ENCODE assay signal across 28 cellular contexts in the genomic region with DNA sequence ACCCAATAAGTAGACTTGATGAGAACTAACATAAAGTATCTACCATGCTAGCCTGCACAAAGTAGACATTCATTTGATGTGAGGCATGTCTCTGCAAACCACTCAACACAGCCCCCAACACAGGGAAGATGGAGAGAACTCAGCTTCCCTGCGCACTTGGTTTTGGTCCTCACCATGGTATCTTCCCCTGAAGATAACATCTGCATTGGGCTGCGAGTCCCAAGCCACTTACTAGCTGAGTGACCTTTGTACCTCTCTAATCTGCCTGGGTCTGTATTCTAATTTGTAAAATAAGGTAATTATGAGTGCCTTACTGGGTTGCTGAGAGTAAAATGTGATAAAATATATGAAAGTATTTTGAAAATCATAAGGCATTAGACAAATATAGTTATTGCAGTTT.
"Had no signal": no experiment of that assay in that cellular context is flagged by ENCODE, and none has a peak within 500 bp of the region (broad histone marks: within the 10 kb centered on the region; RNA-seq: fewer than 3 reads in every experiment).

No MANE protein-coding gene starts in this region.

- H3K4me3 Mint-ChIP-seq: activated B cell treated with CpG ODN at 0.5 μM for 24 hours; activated CD4-positive, alpha-beta memory T cell treated with anti-CD3 and anti-CD28 coated beads for 36 hours; activated CD4-positive, alpha-beta T cell treated with anti-CD3 and anti-CD28 coated beads, Interleukin-2, amount 10 ng/mL, durations not matched to agents 24 days and 14 days; activated naive CD4-positive, alpha-beta T cell treated with anti-CD3 and anti-CD28 coated beads, Interleukin-2, amount 10 ng/mL, durations not matched to agents 7 days and 5 days; activated naive CD8-positive, alpha-beta T cell treated with anti-CD3 and anti-CD28 coated beads for 36 hours; activated T-cell treated with anti-CD3 and anti-CD28 coated beads, Interleukin-2, amount 50 U/mL, for 4 hours; T-helper 1 cell treated with Interleukin-12 subunit alpha and Interleukin-12 subunit beta and Interleukin-4 antibody, amounts not matched to agents 30 μg/mL and 1 μg/mL, for 36 hours had no signal

- H3K36me3 ChIP-seq: cardiac muscle cell had no signal

- H3K27me3 Mint-ChIP-seq: activated B cell treated with CpG ODN at 0.5 μM for 24 hours; activated CD4-positive, alpha-beta memory T cell treated with anti-CD3 and anti-CD28 coated beads for 36 hours; activated CD4-positive, alpha-beta T cell treated with anti-CD3 and anti-CD28 coated beads, Interleukin-2, amount 10 ng/mL, durations not matched to agents 24 days and 14 days; activated naive CD4-positive, alpha-beta T cell treated with anti-CD3 and anti-CD28 coated beads, Interleukin-2, amount 10 ng/mL, durations not matched to agents 7 days and 5 days; activated naive CD8-positive, alpha-beta T cell treated with anti-CD3 and anti-CD28 coated beads for 36 hours had no signal

- H3K27ac Mint-ChIP-seq: activated B cell treated with CpG ODN at 0.5 μM for 24 hours; activated CD4-positive, alpha-beta memory T cell treated with anti-CD3 and anti-CD28 coated beads for 36 hours; activated CD4-positive, alpha-beta T cell treated with anti-CD3 and anti-CD28 coated beads, Interleukin-2, amount 10 ng/mL, durations not matched to agents 24 days and 14 days; activated naive CD4-positive, alpha-beta T cell treated with anti-CD3 and anti-CD28 coated beads, Interleukin-2, amount 10 ng/mL, durations not matched to agents 7 days and 5 days; activated naive CD8-positive, alpha-beta T cell treated with anti-CD3 and anti-CD28 coated beads for 36 hours; T-helper 1 cell treated with Interleukin-12 subunit alpha and Interleukin-12 subunit beta and Interleukin-4 antibody, amounts not matched to agents 30 μg/mL and 1 μg/mL, for 36 hours had no signal

- H3K27me3 ChIP-seq: brain microvascular endothelial cell, cardiac muscle cell had no signal

- H3K9me3 Mint-ChIP-seq: activated B cell treated with CpG ODN at 0.5 μM for 24 hours; activated CD4-positive, alpha-beta memory T cell treated with anti-CD3 and anti-CD28 coated beads for 36 hours; activated CD4-positive, alpha-beta T cell treated with anti-CD3 and anti-CD28 coated beads, Interleukin-2, amount 10 ng/mL, durations not matched to agents 24 days and 14 days; activated naive CD4-positive, alpha-beta T cell treated with anti-CD3 and anti-CD28 coated beads, Interleukin-2, amount 10 ng/mL, durations not matched to agents 7 days and 5 days; activated naive CD8-positive, alpha-beta T cell treated with anti-CD3 and anti-CD28 coated beads for 36 hours; activated T-cell treated with anti-CD3 and anti-CD28 coated beads, Interleukin-2, amount 50 U/mL, for 4 hours; T-helper 1 cell treated with Interleukin-12 subunit alpha and Interleukin-12 subunit beta and Interleukin-4 antibody, amounts not matched to agents 30 μg/mL and 1 μg/mL, for 36 hours had no signal

- H3K4me1 Mint-ChIP-seq: activated naive CD4-positive, alpha-beta T cell treated with anti-CD3 and anti-CD28 coated beads, Interleukin-2, amount 10 ng/mL, durations not matched to agents 7 days and 5 days had no signal

- ATAC-seq: activated T-cell treated with anti-CD3 and anti-CD28 coated beads, Interleukin-2, amount 50 U/mL, for 4 hours; Panc1; Right ventricle myocardium inferior had no signal

- H3K4me3 ChIP-seq: cardiac muscle cell, SK-N-MC had no signal

- H3K27ac ChIP-seq: brain microvascular endothelial cell, cardiac muscle cell, SK-N-MC had no signal

- DNase-seq: activated B cell treated with CpG ODN at 0.5 μM for 24 hours; activated CD4-positive, alpha-beta memory T cell treated with anti-CD3 and anti-CD28 coated beads for 36 hours; activated CD4-positive, alpha-beta T cell treated with anti-CD3 and anti-CD28 coated beads for 1 hour; activated CD4-positive, alpha-beta T cell treated with anti-CD3 and anti-CD28 coated beads, Interleukin-2, amount 10 ng/mL, durations not matched to agents 24 days and 14 days; activated CD8-positive, alpha-beta memory T cell treated with anti-CD3 and anti-CD28 coated beads for 24 hours; activated gamma-delta T cell treated with Interleukin-2 at 50 U/mL for 16 hours; activated naive CD4-positive, alpha-beta T cell treated with anti-CD3 and anti-CD28 coated beads, Interleukin-2, amount 10 ng/mL, durations not matched to agents 7 days and 5 days; activated naive CD8-positive, alpha-beta T cell treated with anti-CD3 and anti-CD28 coated beads for 36 hours; activated T-cell treated with anti-CD3 and anti-CD28 coated beads, Interleukin-2, amount 50 U/mL, for 4 hours; brain microvascular endothelial cell; MM.1S; NCI-H1105; NCI-H1436; NCI-H1694 treated with DMSO at 0.1 percent for 48 hours; NCI-H2029 treated with DMSO at 0.1 percent for 48 hours; NCI-H345; NCI-H510A; NCI-H526 treated with DMSO at 0.1 percent for 48 hours; NCI-H82; OCI-M1; RPMI8226; SW 1271; T-helper 9 cell had no signal
